In the genomic region with DNA sequence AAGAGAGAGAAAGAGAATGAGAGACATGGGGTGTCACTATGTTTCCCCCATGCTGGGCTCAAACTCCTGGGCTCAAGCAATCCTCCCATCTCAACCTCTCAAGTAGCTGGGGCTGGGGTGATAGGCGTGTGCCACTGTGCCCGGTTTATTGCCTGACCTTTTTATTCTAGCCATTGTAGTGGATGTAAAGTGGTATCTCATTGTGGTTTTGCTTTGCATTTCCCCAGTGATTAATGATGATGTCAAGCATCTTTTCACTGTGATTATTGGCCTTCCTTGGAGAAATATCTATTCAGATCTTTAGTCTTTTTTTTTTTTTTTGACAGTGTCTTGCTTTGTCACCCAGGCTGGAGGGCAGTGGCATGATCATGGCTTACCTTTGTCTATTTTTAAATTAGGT, we compare ENCODE assay signal across 16 cellular contexts. TPM values are rescaled to one million over a fixed set of nuclear protein-coding genes. Genes with fewer than 3 reads are reported as not detected.
A peak's percentile ranks its signal among the peaks of the same experiment; 100 is the strongest.
DNase-seq lines count a peak whose midpoint lies in the region; ATAC-seq and TF ChIP-seq lines count a peak whose summit lies in the region.
"Had no signal": no experiment of that assay in that cellular context is flagged by ENCODE, and none has a peak within 500 bp of the region (broad histone marks: within the 10 kb centered on the region; RNA-seq: fewer than 3 reads in every experiment).

No MANE protein-coding gene starts in this region.

- no peaks in the 10 kb centered on the region for H3K36me3 ChIP-seq in brain microvascular endothelial cell (replicated peaks)
- no peaks in the 10 kb centered on the region for H3K36me3 ChIP-seq in colonic mucosa
- H3K36me3 ChIP-seq: BE2C had no signal

- H3K27ac ChIP-seq in brain microvascular endothelial cell (no peak overlapping the region), colonic mucosa (no peak overlapping the region)
- H3K27ac ChIP-seq: RWPE1 had no signal

- H3K9me3 ChIP-seq in colonic mucosa, result no peaks in the 10 kb centered on the region
- H3K9me3 ChIP-seq: BE2C had no signal

- H3K4me3 ChIP-seq in brain microvascular endothelial cell (ENCODE audit: low read depth, low read length) (no peak overlapping the region), colonic mucosa (no peak overlapping the region)
- H3K4me3 ChIP-seq: GM23338 had no signal

- intact Hi-C loops in colonic mucosa (cut with DNase I), result no loop called here

- in situ Hi-C loops in brain microvascular endothelial cell (cut with HindIII; ENCODE audit: low pct_ligation_motif_present, low sequenced_read_pairs), result no loop called here

- DNase-seq in A172 (ENCODE audit: low spot score) (peak; percentile 29), EL (peak; percentile 12), NOMO-1 treated with DMSO at 0.1 percent for 48 hours (lab: John Stamatoyannopoulos, UW; ENCODE audit: unreplicated experiment) (peak; percentile 35), brain microvascular endothelial cell (peak; percentile 24), NCI-H345 treated with DMSO at 0.1 percent for 48 hours (lab: John Stamatoyannopoulos, UW; ENCODE audit: unreplicated experiment) (no peak), colonic mucosa (no peak), DMS53 treated with DMSO at 0.1 percent for 48 hours (lab: John Stamatoyannopoulos, UW; ENCODE audit: unreplicated experiment) (no peak)
- DNase-seq: BE2C; CD8-positive, alpha-beta memory T cell; NCI-H1436 treated with DMSO at 0.1 percent for 48 hours; NCI-H2081; NCI-H345; NCI-H69 had no signal

- ATAC-seq in HG03139 (IDR thresholded peaks at IDR 0.05; ENCODE audit: unreplicated experiment), result no peak
- ATAC-seq: GM23338 had no signal

- TF ChIP-seq CTCF in brain microvascular endothelial cell (IDR thresholded peaks at IDR 0.05; ENCODE audit: low read depth, low read length, missing control alignments), result no peak
- no peak for TF ChIP-seq CTCF in colonic mucosa (IDR thresholded peaks at IDR 0.05)

- no peaks in the 10 kb centered on the region for H3K4me1 ChIP-seq in colonic mucosa
- H3K4me1 ChIP-seq: BE2C had no signal

- H3K27me3 ChIP-seq in brain microvascular endothelial cell (replicated peaks) (no peaks in the 10 kb centered on the region), colonic mucosa (no peaks in the 10 kb centered on the region)
- H3K27me3 ChIP-seq: BE2C had no signal

- H3K9ac ChIP-seq in colonic mucosa (ENCODE audit: low read depth in 2 of 2, low read length in 2 of 2), result no peak overlapping the region

RNA-seq across cellular contexts. Expression of a gene that starts 37.7 kb away (rescaled TPM):
- 16.1 and 23.2 TPM in 2 replicates for total RNA-seq in A172 (2014; rRNA removed; shearing (Covaris generic))
- total RNA-seq in colonic mucosa, result 10 to 100 TPM; 35.2 to 40.7 TPM

Comparison
In these comparisons a context has a peak if more than half of its experiments do, and no peak if none do; other contexts are left out.
1. DNase-seq: peak in A172 (single experiment), EL (single experiment), NOMO-1 treated with DMSO at 0.1 percent for 48 hours (single experiment) and brain microvascular endothelial cell (single experiment); none in NCI-H345 treated with DMSO at 0.1 percent for 48 hours (single experiment), colonic mucosa (single experiment) and DMS53 treated with DMSO at 0.1 percent for 48 hours (single experiment).